ENCODE assay signal across 8 cellular contexts in the genomic region with DNA sequence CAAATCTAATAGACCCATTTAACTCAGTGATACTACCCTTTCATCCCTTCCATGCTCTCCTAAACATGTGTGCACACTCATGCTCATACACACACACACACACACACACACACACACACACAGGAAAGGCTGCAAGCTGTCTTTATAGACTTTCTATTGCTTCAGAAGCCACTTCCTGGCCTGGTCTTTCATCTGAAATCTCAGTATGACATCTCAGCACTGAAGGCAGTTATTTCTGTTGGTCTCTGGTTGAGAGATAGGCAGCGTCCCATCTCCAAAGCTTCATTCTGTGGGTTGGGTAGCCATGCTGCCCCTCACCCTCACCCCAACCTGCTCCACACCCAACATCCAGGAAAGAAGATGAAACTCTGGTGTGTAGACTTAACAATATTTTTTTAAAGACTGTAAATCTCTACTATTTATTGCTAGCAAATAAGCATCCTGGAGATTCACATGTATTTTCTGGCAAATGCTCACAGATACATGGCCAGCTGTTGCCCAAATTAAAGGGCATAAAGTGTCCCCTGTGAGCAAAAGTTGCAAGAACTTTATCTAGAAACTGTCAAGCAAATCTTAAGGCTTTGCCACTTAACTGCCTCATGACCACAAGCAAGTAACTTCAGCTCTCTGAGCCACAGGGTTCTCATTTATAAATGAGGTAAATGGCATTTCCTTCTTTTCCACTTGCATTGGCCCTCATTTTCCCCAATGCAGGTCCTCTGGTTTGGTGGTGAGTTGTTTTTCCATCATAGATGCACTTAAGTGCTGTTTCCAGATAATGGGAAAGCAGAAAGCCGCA.
DNase-seq lines count a peak whose midpoint lies in the region; TF ChIP-seq lines count a peak whose summit lies in the region.

No MANE protein-coding gene starts in this region.

- CTCF ChIA-PET in RWPE1 (lab: Yijun Ruan, JAX), result no interaction called here

- no peaks in the 10 kb centered on the region for H3K79me2 ChIP-seq in OCI-LY3 (ENCODE audit: low read length)

- H3K4me2 ChIP-seq in OCI-LY3 (ENCODE audit: low read length), result peak overlapping the region; percentile 7; the same call in 1 of the 2 replicates

- H3K4me3 Mint-ChIP-seq in activated naive CD4-positive, alpha-beta T cell treated with anti-CD3 and anti-CD28 coated beads, Interleukin-2, amount 50 U/mL, for 24 hours, result peak overlapping the region; percentile 36

- no peaks in the 10 kb centered on the region for H3K36me3 ChIP-seq in OCI-LY3 (replicated peaks; ENCODE audit: low read depth, low read length)

- H2AFZ ChIP-seq in OCI-LY3 (ENCODE audit: low read depth, low read length), result no peak overlapping the region

- no peaks in the 10 kb centered on the region for H3K36me3 Mint-ChIP-seq in activated naive CD4-positive, alpha-beta T cell treated with anti-CD3 and anti-CD28 coated beads, Interleukin-2, amount 50 U/mL, for 24 hours

- no peaks in the 10 kb centered on the region for H3K27me3 Mint-ChIP-seq in activated naive CD4-positive, alpha-beta T cell treated with anti-CD3 and anti-CD28 coated beads, Interleukin-2, amount 50 U/mL, for 24 hours

- H3K4me1 Mint-ChIP-seq in activated naive CD4-positive, alpha-beta T cell treated with anti-CD3 and anti-CD28 coated beads, Interleukin-2, amount 50 U/mL, for 24 hours, result peaks cover 40% of the 10 kb centered on the region

- H3K27me3 ChIP-seq in OCI-LY3 (ENCODE audit: low read depth, low read length), result no peaks in the 10 kb centered on the region

- no peak overlapping the region for H3K9ac ChIP-seq in OCI-LY3 (ENCODE audit: low read length)

- TF ChIP-seq CTCF in OCI-LY3 (IDR thresholded peaks at IDR 0.05; ENCODE audit: low read depth, low read length) (no peak), RWPE1 (conservative IDR thresholded peaks at IDR 0.05; ENCODE audit: low read depth) (no peak)

- no peak overlapping the region for H3K4me3 ChIP-seq in OCI-LY3 (ENCODE audit: low read length)

- H3K27ac ChIP-seq in OCI-LY3 (ENCODE audit: low read length) (no peak overlapping the region), RWPE1 (no peak overlapping the region)

- H4K20me1 ChIP-seq in OCI-LY3 (ENCODE audit: insufficient read depth, low read length), result no peaks in the 10 kb centered on the region

- H3K4me1 ChIP-seq in OCI-LY3 (ENCODE audit: low read length), result peaks cover 13% of the 10 kb centered on the region

- H3K9me3 ChIP-seq in OCI-LY3 (ENCODE audit: insufficient read depth, low read length), result no peaks in the 10 kb centered on the region

- POLR2A ChIA-PET in RWPE1 (lab: Yijun Ruan, JAX; ENCODE audit: low non-redundant PET), result no interaction called here

- peak overlapping the region; percentile 41 for H3K27ac Mint-ChIP-seq in activated naive CD4-positive, alpha-beta T cell treated with anti-CD3 and anti-CD28 coated beads, Interleukin-2, amount 50 U/mL, for 24 hours

- peak; percentile 10 to 83 (median 58) for DNase-seq in stimulated activated naive CD4-positive, alpha-beta T cell (lab: John Stamatoyannopoulos, UW)
- DNase-seq in stimulated activated naive CD4-positive, alpha-beta T cell treated with Interleukin-2 at 50 U/mL for 16 hours (lab: John Stamatoyannopoulos, UW), result no peak
- no peak for DNase-seq in RWPE1 (ENCODE audit: low spot score)
- DNase-seq in NK-92 (lab: John Stamatoyannopoulos, UW; ENCODE audit: unreplicated experiment), result no peak
- no peak for DNase-seq in SHP77 treated with DMSO at 0.1 percent for 48 hours (lab: John Stamatoyannopoulos, UW)
- DNase-seq in kidney glomerular epithelial cell (lab: John Stamatoyannopoulos, UW), result no peak

- H3K9me3 Mint-ChIP-seq in activated naive CD4-positive, alpha-beta T cell treated with anti-CD3 and anti-CD28 coated beads, Interleukin-2, amount 50 U/mL, for 24 hours, result no peaks in the 10 kb centered on the region

Comparison
In these comparisons a context has a peak if more than half of its experiments do, and no peak if none do; other contexts are left out.
1. DNase-seq: peak in stimulated activated naive CD4-positive, alpha-beta T cell (6 of 6); none in stimulated activated naive CD4-positive, alpha-beta T cell treated with Interleukin-2 at 50 U/mL for 16 hours (single experiment), RWPE1 (single experiment), NK-92 (single experiment), SHP77 treated with DMSO at 0.1 percent for 48 hours (single experiment) and kidney glomerular epithelial cell (single experiment).